Comparison of ENCODE assay signal across 20 cellular contexts in the genomic region with DNA sequence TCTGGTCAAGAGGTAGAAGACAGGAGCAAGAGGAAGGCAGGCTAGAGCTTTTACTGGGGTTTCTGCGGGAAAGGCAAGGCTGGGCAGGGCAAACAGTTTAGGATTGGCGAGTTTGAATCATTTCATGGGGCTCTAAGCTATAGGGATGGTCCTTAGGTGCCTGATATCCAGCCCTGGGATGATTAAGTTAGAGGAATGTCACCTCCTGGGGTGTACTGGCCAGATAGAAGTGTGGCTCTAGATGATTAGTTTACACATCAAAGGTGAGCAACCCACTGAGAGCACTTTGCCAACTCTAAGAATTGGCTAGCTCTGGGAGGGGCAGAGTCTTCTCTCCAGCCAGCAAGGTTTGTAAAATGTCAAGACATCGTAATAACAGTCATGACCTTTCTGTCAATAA. TPM values are rescaled to one million over a fixed set of nuclear protein-coding genes. Genes with fewer than 3 reads are reported as not detected.
A peak's percentile ranks its signal among the peaks of the same experiment; 100 is the strongest.
DNase-seq lines count a peak whose midpoint lies in the region; ATAC-seq and TF ChIP-seq lines count a peak whose summit lies in the region.
"Had no signal": no experiment of that assay in that cellular context is flagged by ENCODE, and none has a peak within 500 bp of the region (broad histone marks: within the 10 kb centered on the region; RNA-seq: fewer than 3 reads in every experiment).

No MANE protein-coding gene starts in this region.

- H2AFZ ChIP-seq in GM23338 = no peak overlapping the region

- TF ChIP-seq CTCF in GM23338 (conservative IDR thresholded peaks at IDR 0.05; ENCODE audit: low read depth in 2 of 2) (no peak), WTC11 (IDR thresholded peaks at IDR 0.05) (no peak)

- no peaks in the 10 kb centered on the region for H3K36me3 Mint-ChIP-seq in GM23338 (ENCODE audit: low read depth)
- H3K36me3 Mint-ChIP-seq in WTC11 = no peaks in the 10 kb centered on the region

- H3K36me3 ChIP-seq in GM23338 (ENCODE audit: insufficient read depth) = no peaks in the 10 kb centered on the region
- H3K36me3 ChIP-seq: left lung, ovary, thoracic aorta had no signal

- H3K9me3 Mint-ChIP-seq in GM23338 = peaks cover 2% of the 10 kb centered on the region; the same call in 1 of the 3 replicates
- peaks cover 7% of the 10 kb centered on the region for H3K9me3 Mint-ChIP-seq in WTC11
- H3K9me3 Mint-ChIP-seq: central memory CD8-positive, alpha-beta T cell; natural killer cell treated with Interleukin-12 subunit alpha and Interleukin-12 subunit beta and Interleukin-15 and Interleukin-18, amount 100 ng/mL, for 72 hours had no signal

- 0 out of 2 replicates have a peak, but pooled peaks cover 3% of the 10 kb centered on the region for H3K9me2 ChIP-seq in GM23338 (ENCODE audit: insufficient read depth)

- no peak overlapping the region for H3K27ac Mint-ChIP-seq in GM23338
- H3K27ac Mint-ChIP-seq in WTC11 = no peak overlapping the region
- H3K27ac Mint-ChIP-seq: natural killer cell treated with Interleukin-12 subunit alpha and Interleukin-12 subunit beta and Interleukin-15 and Interleukin-18, amount 100 ng/mL, for 72 hours had no signal

- H3K79me2 ChIP-seq in GM23338 (replicated peaks; ENCODE audit: insufficient read depth) = no peaks in the 10 kb centered on the region

- H3K27me3 Mint-ChIP-seq in GM23338 (ENCODE audit: insufficient read depth, low read depth, poor library complexity) (peaks cover 25% of the 10 kb centered on the region), WTC11 (ENCODE audit: low read depth) (peaks cover 70% of the 10 kb centered on the region)
- H3K27me3 Mint-ChIP-seq: central memory CD8-positive, alpha-beta T cell had no signal

- H3K4me1 Mint-ChIP-seq in GM23338 (peaks cover 5% of the 10 kb centered on the region; the same call in 1 of the 3 replicates), WTC11 (peaks cover 10% of the 10 kb centered on the region)
- H3K4me1 Mint-ChIP-seq: central memory CD8-positive, alpha-beta T cell had no signal

- H3K4me3 ChIP-seq in GM23338 = no peak overlapping the region
- H3K4me3 ChIP-seq: left lung, ovary, thoracic aorta had no signal

- peaks cover 31% of the 10 kb centered on the region for H3K27me3 ChIP-seq in GM23338 (ENCODE audit: insufficient read depth)
- H3K27me3 ChIP-seq: left lung, ovary had no signal

- H3K27ac ChIP-seq in GM23338 (ENCODE audit: low read depth) = no peak overlapping the region
- H3K27ac ChIP-seq: C4-2B, left lung, ovary, thoracic aorta had no signal

- POLR2A ChIA-PET in WTC11 (lab: Charles Lee) = no interaction called here

- no peak overlapping the region for H3K4me2 ChIP-seq in GM23338

- no peaks in the 10 kb centered on the region for H4K20me1 ChIP-seq in GM23338 (replicated peaks; ENCODE audit: insufficient read depth)

- no peaks in the 10 kb centered on the region for H3F3A ChIP-seq in GM23338 (replicated peaks; ENCODE audit: low read depth)

- peak; percentile 94 for ATAC-seq in GM23338
- ATAC-seq in WTC11 = peak; percentile 91
- no peak for ATAC-seq in GM18498 (IDR thresholded peaks at IDR 0.05; ENCODE audit: unreplicated experiment)
- ATAC-seq: left lung had no signal

- CTCF ChIA-PET in WTC11 (lab: Charles Lee) = interaction anchor here (0.5 to 1.8 kb wide), 3 partner anchors 10 to 20 kb away, joined by 3 to 9 read pairs (median 3); no protein-coding TSS in a partner anchor

- H3K4me3 Mint-ChIP-seq in GM23338 = no peak overlapping the region
- H3K4me3 Mint-ChIP-seq in WTC11 = no peak overlapping the region
- H3K4me3 Mint-ChIP-seq: central memory CD8-positive, alpha-beta T cell; natural killer cell treated with Interleukin-12 subunit alpha and Interleukin-12 subunit beta and Interleukin-15 and Interleukin-18, amount 100 ng/mL, for 72 hours had no signal

- DNase-seq in A172 (ENCODE audit: low spot score) = peak; percentile 40
- peak; percentile 65 for DNase-seq in GM23338 (ENCODE audit: low spot score)
- DNase-seq in WTC11 (ENCODE audit: low spot score) = no peak
- peak; percentile 33 for DNase-seq in iPS DF 19.7 (ENCODE audit: low read depth, low spot score)
- no peak for DNase-seq in medulla oblongata (ENCODE audit: extremely low spot score)
- no peak for DNase-seq in HK-2 (ENCODE audit: unreplicated experiment)
- DNase-seq: activated T-cell treated with anti-CD3 and anti-CD28 coated beads, Interleukin-2, amount 50 U/mL, for 1 hour; KG1; left lung; midbrain; NCI-H146; NCI-H446 treated with DMSO at 0.1 percent for 48 hours; ovary; SHP77 treated with DMSO at 0.1 percent for 48 hours; T1000 had no signal

- 0 out of 2 replicates have a peak, but pooled peaks cover 3% of the 10 kb centered on the region for H3K4me1 ChIP-seq in GM23338 (ENCODE audit: insufficient read depth)
- H3K4me1 ChIP-seq: left lung had no signal

TF ChIP-seq in GM23338, 12 proteins besides CTCF, POLR2A, EP300 and RAD21:
- TF ChIP-seq EZH2 (IDR thresholded peaks at IDR 0.05; ENCODE audit: low read depth, unreplicated experiment) (no peak), ZNF114 (CRISPR knock-in tag; IDR thresholded peaks at IDR 0.05) (no peak), ZNF331 (CRISPR knock-in tag; IDR thresholded peaks at IDR 0.05; ENCODE audit: low read depth) (no peak), NANOG (IDR thresholded peaks at IDR 0.05; ENCODE audit: borderline replicate concordance) (no peak), EZH2phosphoT487 (IDR thresholded peaks at IDR 0.05; ENCODE audit: unreplicated experiment) (no peak), JUNB (IDR thresholded peaks at IDR 0.05; ENCODE audit: unreplicated experiment) (no peak), REST (IDR thresholded peaks at IDR 0.05; ENCODE audit: unreplicated experiment) (no peak), CREB1 (CRISPR knock-in tag; IDR thresholded peaks at IDR 0.05; ENCODE audit: low read depth) (no peak)
TF ChIP-seq in GM23338: peak in this region for 0.

TF ChIP-seq in WTC11, 78 proteins besides CTCF, POLR2A, EP300 and RAD21:
- TF ChIP-seq ESRRA (CRISPR knock-in tag; IDR thresholded peaks at IDR 0.05; ENCODE audit: borderline replicate concordance) = no peak
- TF ChIP-seq, protein P1, sequence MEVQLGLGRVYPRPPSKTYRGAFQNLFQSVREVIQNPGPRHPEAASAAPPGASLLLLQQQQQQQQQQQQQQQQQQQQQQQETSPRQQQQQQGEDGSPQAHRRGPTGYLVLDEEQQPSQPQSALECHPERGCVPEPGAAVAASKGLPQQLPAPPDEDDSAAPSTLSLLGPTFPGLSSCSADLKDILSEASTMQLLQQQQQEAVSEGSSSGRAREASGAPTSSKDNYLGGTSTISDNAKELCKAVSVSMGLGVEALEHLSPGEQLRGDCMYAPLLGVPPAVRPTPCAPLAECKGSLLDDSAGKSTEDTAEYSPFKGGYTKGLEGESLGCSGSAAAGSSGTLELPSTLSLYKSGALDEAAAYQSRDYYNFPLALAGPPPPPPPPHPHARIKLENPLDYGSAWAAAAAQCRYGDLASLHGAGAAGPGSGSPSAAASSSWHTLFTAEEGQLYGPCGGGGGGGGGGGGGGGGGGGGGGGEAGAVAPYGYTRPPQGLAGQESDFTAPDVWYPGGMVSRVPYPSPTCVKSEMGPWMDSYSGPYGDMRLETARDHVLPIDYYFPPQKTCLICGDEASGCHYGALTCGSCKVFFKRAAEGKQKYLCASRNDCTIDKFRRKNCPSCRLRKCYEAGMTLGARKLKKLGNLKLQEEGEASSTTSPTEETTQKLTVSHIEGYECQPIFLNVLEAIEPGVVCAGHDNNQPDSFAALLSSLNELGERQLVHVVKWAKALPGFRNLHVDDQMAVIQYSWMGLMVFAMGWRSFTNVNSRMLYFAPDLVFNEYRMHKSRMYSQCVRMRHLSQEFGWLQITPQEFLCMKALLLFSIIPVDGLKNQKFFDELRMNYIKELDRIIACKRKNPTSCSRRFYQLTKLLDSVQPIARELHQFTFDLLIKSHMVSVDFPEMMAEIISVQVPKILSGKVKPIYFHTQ (CRISPR knock-in tag; IDR thresholded peaks at IDR 0.05) = no peak
- no peak for TF ChIP-seq SP1 (CRISPR knock-in tag; conservative IDR thresholded peaks at IDR 0.05)
- no peak for TF ChIP-seq SOX15 (CRISPR knock-in tag; IDR thresholded peaks at IDR 0.05)
- no peak for TF ChIP-seq ZNF232 (CRISPR knock-in tag; IDR thresholded peaks at IDR 0.05)

RNA-seq across cellular contexts. Expression of gene ZNF365, which starts 52.4 kb away (rescaled TPM):
- 10.8 and 11.0 TPM in 2 replicates for total RNA-seq in A172 (2014; rRNA removed; shearing (Covaris generic))
- total RNA-seq in GM23338 (2014; rRNA removed; shearing (Covaris generic)) = 0.35 and 0.59 TPM in 2 replicates
- 0.19 and 0.42 TPM in 2 replicates for polyA plus RNA-seq in GM23338 (2016; fragmentation: Nextera tagmentation; extraction: Ambion mirVana)
- total RNA-seq in WTC11 (2021) = 0.39 to 0.62 TPM (median 0.59 TPM) in 3 replicates

Comparison
In these comparisons a context has a peak if more than half of its experiments do, and no peak if none do; other contexts are left out.
1. DNase-seq: peak in A172 (single experiment), GM23338 (single experiment) and iPS DF 19.7 (single experiment); none in WTC11 (single experiment), medulla oblongata (single experiment) and HK-2 (single experiment).